In genomic region chr17:27381007-27381501, GRCh38 we compare ENCODE assay signal across 7 cellular contexts.
DNase-seq lines count a peak whose midpoint lies in the region; ATAC-seq and TF ChIP-seq lines count a peak whose summit lies in the region.

No MANE protein-coding gene starts in this region.

- H3K9me3 Mint-ChIP-seq in activated T-cell treated with anti-CD3 and anti-CD28 coated beads, Interleukin-2, amount 50 U/mL, for 4 hours = no peaks in the 10 kb centered on the region

- no peak overlapping the region for H3K4me3 Mint-ChIP-seq in activated T-cell treated with anti-CD3 and anti-CD28 coated beads, Interleukin-2, amount 50 U/mL, for 4 hours

- no peak overlapping the region for H3K4me3 ChIP-seq in GM12875 (ENCODE audit: low read depth, low read length)
- no peak overlapping the region for H3K4me3 ChIP-seq in HL-60 (replicated peaks; ENCODE audit: insufficient read depth, low read length)
- H3K4me3 ChIP-seq in fibroblast of pulmonary artery (replicated peaks; ENCODE audit: low read depth, low read length) = no peak overlapping the region
- H3K4me3 ChIP-seq in thoracic aorta = no peak overlapping the region

- H3K27me3 ChIP-seq in HL-60 (ENCODE audit: insufficient read depth, poor library complexity, severe bottlenecking) (no peaks in the 10 kb centered on the region), thoracic aorta (replicated peaks; ENCODE audit: insufficient read depth) (no peaks in the 10 kb centered on the region)

- TF ChIP-seq CTCF in GM12875 (IDR thresholded peaks at IDR 0.05; ENCODE audit: borderline replicate concordance, insufficient read depth, low read depth, low read length) (peak; percentile 100), HL-60 (IDR thresholded peaks at IDR 0.05; ENCODE audit: insufficient read depth, low read length) (peak; percentile 95), fibroblast of pulmonary artery (IDR thresholded peaks at IDR 0.05; ENCODE audit: low read length, missing control alignments) (peak; percentile 71), omental fat pad (IDR thresholded peaks at IDR 0.05) (peak in 2 of 3 donors; percentile 51 to 60), thoracic aorta (IDR thresholded peaks at IDR 0.05) (peak; percentile 79)

- peaks cover 13 to 32% of the 10 kb centered on the region in 2 donors for H3K4me1 ChIP-seq in thoracic aorta (ENCODE audit: control insufficient read depth in 1 of 2, low read depth in 2 of 2)

- no peaks in the 10 kb centered on the region for H3K4me1 Mint-ChIP-seq in activated T-cell treated with anti-CD3 and anti-CD28 coated beads, Interleukin-2, amount 50 U/mL, for 4 hours (ENCODE audit: low read depth)

- no peaks in the 10 kb centered on the region for H3K36me3 Mint-ChIP-seq in activated T-cell treated with anti-CD3 and anti-CD28 coated beads, Interleukin-2, amount 50 U/mL, for 4 hours (ENCODE audit: insufficient read depth)

- H3K9me3 ChIP-seq in thoracic aorta = no peaks in the 10 kb centered on the region

- peaks cover 20% of the 10 kb centered on the region for H3K27me3 Mint-ChIP-seq in activated T-cell treated with anti-CD3 and anti-CD28 coated beads, Interleukin-2, amount 50 U/mL, for 4 hours (ENCODE audit: low read depth)

- no peaks in the 10 kb centered on the region for H3K36me3 ChIP-seq in thoracic aorta

- H3K27ac ChIP-seq in HL-60 (replicated peaks) (no peak overlapping the region), thoracic aorta (no peak overlapping the region)

- peak; percentile 68 to 75 for DNase-seq in HL-60 (ENCODE audit: low read depth in 1 of 2, low spot score in 1 of 2)
- DNase-seq in OCI-M1 (lab: John Stamatoyannopoulos, UW) = peak; percentile 93
- DNase-seq in activated T-cell treated with anti-CD3 and anti-CD28 coated beads, Interleukin-2, amount 50 U/mL, for 4 hours = peak; percentile 69
- DNase-seq in fibroblast of pulmonary artery (ENCODE audit: low read depth) = peak; percentile 58
- peak; percentile 42 for DNase-seq in omental fat pad (ENCODE audit: low spot score)
- DNase-seq in thoracic aorta (ENCODE audit: low spot score) = no peak

- peak; percentile 92 to 95 for ATAC-seq in activated T-cell treated with anti-CD3 and anti-CD28 coated beads, Interleukin-2, amount 50 U/mL, for 4 hours
- ATAC-seq in omental fat pad (ENCODE audit: low FRiP score) = no peak
- ATAC-seq in thoracic aorta (ENCODE audit: insufficient number of reproducible peaks, low FRiP score, low read depth) = no peak

Comparison
In these comparisons a context has a peak if more than half of its experiments do, and no peak if none do; other contexts are left out.
1. ATAC-seq: peak in activated T-cell treated with anti-CD3 and anti-CD28 coated beads, Interleukin-2, amount 50 U/mL, for 4 hours (2 of 2); none in omental fat pad (single experiment) and thoracic aorta (single experiment).
2. Peak in every context shown above with its lines, with median percentiles within 50 percentile points of each other: CTCF ChIP-seq.